9 cellular contexts compared by ENCODE assay signal in genomic region chr1:200628223-200628868, GRCh38. TPM values are rescaled to one million over a fixed set of nuclear protein-coding genes. Genes with fewer than 3 reads are reported as not detected.
DNase-seq lines count a peak whose midpoint lies in the region; ATAC-seq, FAIRE-seq and TF ChIP-seq lines count a peak whose summit lies in the region.
"Had no signal": no experiment of that assay in that cellular context is flagged by ENCODE, and none has a peak within 500 bp of the region (broad histone marks: within the 10 kb centered on the region; RNA-seq: fewer than 3 reads in every experiment).

No MANE protein-coding gene starts in this region.

- H3K9me3 ChIP-seq in A549, result no peaks in the 10 kb centered on the region
- H3K9me3 ChIP-seq: BLaER1 treated with 17β-estradiol and CSF1 and Interleukin-3, amounts not matched to agents 10 nM and 100 nM had no signal

- no peaks in the 10 kb centered on the region for H3K9me3 Mint-ChIP-seq in activated T-cell treated with anti-CD3 and anti-CD28 coated beads, Interleukin-2, amount 50 U/mL, for 24 hours
- H3K9me3 Mint-ChIP-seq in glutamatergic neuron (ENCODE audit: unreplicated experiment) (no peaks in the 10 kb centered on the region), osteocyte (ENCODE audit: unreplicated experiment) (no peaks in the 10 kb centered on the region)

- TF ChIP-seq CTCF in A549 (IDR thresholded peaks at IDR 0.05) (no peak), glutamatergic neuron (IDR thresholded peaks at IDR 0.05; ENCODE audit: partially characterized antibody, unreplicated experiment) (no peak), osteocyte (IDR thresholded peaks at IDR 0.05) (no peak)

- no peak overlapping the region for H3K27ac ChIP-seq in A549

- POLR2A ChIA-PET in A549 (lab: Yijun Ruan, JAX), result no interaction called here

- no peak for FAIRE-seq in A549 (lab: Jason Lieb, UNC)

- peaks cover 3% of the 10 kb centered on the region; the same call in 1 of the 3 replicates for H3K4me1 ChIP-seq in A549

- H3K4me1 Mint-ChIP-seq in activated T-cell treated with anti-CD3 and anti-CD28 coated beads, Interleukin-2, amount 50 U/mL, for 24 hours (ENCODE audit: low read depth), result peaks cover 38% of the 10 kb centered on the region
- H3K4me1 Mint-ChIP-seq in glutamatergic neuron (ENCODE audit: low read depth, unreplicated experiment), result peaks cover 8% of the 10 kb centered on the region
- H3K4me1 Mint-ChIP-seq in osteocyte (ENCODE audit: unreplicated experiment), result peaks cover 14% of the 10 kb centered on the region

- no peak overlapping the region for H3K4me2 ChIP-seq in A549

- no peak overlapping the region for H3K4me3 ChIP-seq in A549
- H3K4me3 ChIP-seq: BLaER1 treated with 17β-estradiol and CSF1 and Interleukin-3, amounts not matched to agents 10 nM and 100 nM had no signal

- no peaks in the 10 kb centered on the region for H3K36me3 Mint-ChIP-seq in activated T-cell treated with anti-CD3 and anti-CD28 coated beads, Interleukin-2, amount 50 U/mL, for 24 hours (ENCODE audit: low read depth)
- H3K36me3 Mint-ChIP-seq in glutamatergic neuron (ENCODE audit: unreplicated experiment) (no peaks in the 10 kb centered on the region), osteocyte (ENCODE audit: unreplicated experiment) (no peaks in the 10 kb centered on the region)

- WGBS in A549 (ENCODE audit: missing lambda C conversion rate), result 91% methylated on average over 4 of the region's 7 CpGs

- CTCF ChIA-PET in A549 (lab: Yijun Ruan, JAX), result interaction anchor here (1.2 to 1.7 kb wide), 3 partner anchors 174 to 263 kb away, joined by 3 to 6 read pairs (median 4); no protein-coding TSS in a partner anchor

- no peak for TF ChIP-seq EP300 in A549 (IDR thresholded peaks at IDR 0.05)

- H3K4me3 Mint-ChIP-seq in activated T-cell treated with anti-CD3 and anti-CD28 coated beads, Interleukin-2, amount 50 U/mL, for 24 hours, result no peak overlapping the region
- H3K4me3 Mint-ChIP-seq in glutamatergic neuron (ENCODE audit: unreplicated experiment) (no peak overlapping the region), osteocyte (ENCODE audit: unreplicated experiment) (no peak overlapping the region)

- peak overlapping the region; percentile 67 for H3K27ac Mint-ChIP-seq in activated T-cell treated with anti-CD3 and anti-CD28 coated beads, Interleukin-2, amount 50 U/mL, for 24 hours
- H3K27ac Mint-ChIP-seq in glutamatergic neuron (ENCODE audit: unreplicated experiment) (no peak overlapping the region), osteocyte (ENCODE audit: unreplicated experiment) (no peak overlapping the region)

- TF ChIP-seq POLR2A in A549 (IDR thresholded peaks at IDR 0.05; ENCODE audit: low read length), result no peak

- no peak for DNase-seq in A549 (ENCODE audit: low read depth in 1 of 2, low spot score in 1 of 2)
- DNase-seq in activated T-cell treated with anti-CD3 and anti-CD28 coated beads, Interleukin-2, amount 50 U/mL, for 24 hours, result peak; percentile 53
- peak; percentile 35 to 50 for DNase-seq in stimulated activated CD8-positive, alpha-beta memory T cell treated with anti-CD3 and anti-CD28 coated beads, Interleukin-7, amount 100 ng/mL, for 4 hours (ENCODE audit: low read depth in 2 of 2)
- DNase-seq in HuH-7.5 (ENCODE audit: low spot score), result no peak
- DNase-seq in glutamatergic neuron, result no peak
- no peak for DNase-seq in osteocyte (ENCODE audit: extremely low spot score, unreplicated experiment)

- H3K27me3 Mint-ChIP-seq in activated T-cell treated with anti-CD3 and anti-CD28 coated beads, Interleukin-2, amount 50 U/mL, for 24 hours, result no peaks in the 10 kb centered on the region
- H3K27me3 Mint-ChIP-seq in glutamatergic neuron (ENCODE audit: unreplicated experiment), result no peaks in the 10 kb centered on the region
- H3K27me3 Mint-ChIP-seq in osteocyte (ENCODE audit: unreplicated experiment), result no peaks in the 10 kb centered on the region

- peak; percentile 36 to 59; a peak in 2 of 6 replicates for ATAC-seq in A549
- ATAC-seq in GM19455 (IDR thresholded peaks at IDR 0.05; ENCODE audit: unreplicated experiment), result peak; percentile 74
- peak; percentile 73 for ATAC-seq in HG03457 (IDR thresholded peaks at IDR 0.05; ENCODE audit: unreplicated experiment)

- no peak for TF ChIP-seq RAD21 in A549 (conservative IDR thresholded peaks at IDR 0.05 in 1 of 2, IDR thresholded peaks at IDR 0.05 in 1 of 2)

TF ChIP-seq in A549, 52 proteins besides CTCF, POLR2A, EP300 and RAD21:
- TF ChIP-seq CEBPB (IDR thresholded peaks at IDR 0.05) (no peak), ZNF302 (CRISPR knock-in tag; IDR thresholded peaks at IDR 0.05) (no peak), SREBF2 (IDR thresholded peaks at IDR 0.05) (no peak), ZFP36 (IDR thresholded peaks at IDR 0.05; ENCODE audit: borderline replicate concordance, partially characterized antibody) (no peak), RFX5 (IDR thresholded peaks at IDR 0.05) (no peak), SMC3 (IDR thresholded peaks at IDR 0.05) (no peak), MYC (IDR thresholded peaks at IDR 0.05; ENCODE audit: borderline replicate concordance, low read length) (no peak), RCOR1 (IDR thresholded peaks at IDR 0.05; ENCODE audit: low read depth, low read length) (no peak), ESRRA (IDR thresholded peaks at IDR 0.05; ENCODE audit: borderline replicate concordance, low read length) (no peak), KDM5A (IDR thresholded peaks at IDR 0.05) (no peak), HEYL (CRISPR knock-in tag; IDR thresholded peaks at IDR 0.05) (no peak), RARB (CRISPR knock-in tag; IDR thresholded peaks at IDR 0.05) (no peak), ZC3H11A (IDR thresholded peaks at IDR 0.05) (no peak), MAZ (IDR thresholded peaks at IDR 0.05; ENCODE audit: borderline replicate concordance, low read depth, low read length) (no peak), EHF (CRISPR knock-in tag; IDR thresholded peaks at IDR 0.05) (no peak), MAX (IDR thresholded peaks at IDR 0.05) (no peak), JUNB (IDR thresholded peaks at IDR 0.05) (no peak)
TF ChIP-seq in A549: peak in this region for 0.

RNA-seq across cellular contexts. Expression of gene KIF14, which starts 7.8 kb away (rescaled TPM):
- polyA plus RNA-seq in A549 (2011; rRNA removed) (13.5 and 20.4 TPM in 2 replicates), A549 (2017; fragmentation: RNase III; extraction: RNeasy Plus Mini Kit Qiagen cat#74134 plus additional on column Dnase treatment) (12.3 to 13.3 TPM (median 13.0 TPM) in 3 replicates)
- polyA plus RNA-seq in A549 (2012; cell fraction: cytosol; rRNA removed), result 3.6 and 3.8 TPM in 2 replicates
- polyA plus RNA-seq in A549 (2012; cell fraction: nucleus; rRNA removed), result 2.9 and 4.2 TPM in 2 replicates
- polyA minus RNA-seq in A549 (2011; rRNA and poly(A)+ RNA removed), result 4.7 TPM in 2 replicates
- total RNA-seq in glutamatergic neuron (ENCODE audit: unreplicated experiment) (2.9 TPM), osteocyte (2.6 and 2.8 TPM in 2 replicates)

RNA-seq across cellular contexts. Expression of gene DDX59, which starts 41.4 kb away (rescaled TPM):
- polyA plus RNA-seq in A549 (2011; rRNA removed), result 28.7 and 42.9 TPM in 2 replicates
- polyA plus RNA-seq in A549 (2012; cell fraction: cytosol; rRNA removed), result 9.3 and 9.9 TPM in 2 replicates
- 4.6 and 9.1 TPM in 2 replicates for polyA plus RNA-seq in A549 (2012; cell fraction: nucleus; rRNA removed)
- 16.0 to 16.6 TPM (median 16.3 TPM) in 3 replicates for polyA plus RNA-seq in A549 (2017; fragmentation: RNase III; extraction: RNeasy Plus Mini Kit Qiagen cat#74134 plus additional on column Dnase treatment)
- polyA minus RNA-seq in A549 (2011; rRNA and poly(A)+ RNA removed), result 20.9 and 23.3 TPM in 2 replicates
- 10.6 TPM for total RNA-seq in glutamatergic neuron (ENCODE audit: unreplicated experiment)
- 22.4 and 23.9 TPM in 2 replicates for total RNA-seq in osteocyte

Comparison
In these comparisons a context has a peak if more than half of its experiments do, and no peak if none do; other contexts are left out.
1. DNase-seq: peak in activated T-cell treated with anti-CD3 and anti-CD28 coated beads, Interleukin-2, amount 50 U/mL, for 24 hours (single experiment) and stimulated activated CD8-positive, alpha-beta memory T cell treated with anti-CD3 and anti-CD28 coated beads, Interleukin-7, amount 100 ng/mL, for 4 hours (2 of 2); none in A549 (0 of 2), HuH-7.5 (single experiment), glutamatergic neuron (single experiment) and osteocyte (single experiment).
2. Peak in every context shown above with its lines, with median percentiles within 50 percentile points of each other: ATAC-seq.